Comparison of ENCODE assay signal across 25 cellular contexts in the genomic region with DNA sequence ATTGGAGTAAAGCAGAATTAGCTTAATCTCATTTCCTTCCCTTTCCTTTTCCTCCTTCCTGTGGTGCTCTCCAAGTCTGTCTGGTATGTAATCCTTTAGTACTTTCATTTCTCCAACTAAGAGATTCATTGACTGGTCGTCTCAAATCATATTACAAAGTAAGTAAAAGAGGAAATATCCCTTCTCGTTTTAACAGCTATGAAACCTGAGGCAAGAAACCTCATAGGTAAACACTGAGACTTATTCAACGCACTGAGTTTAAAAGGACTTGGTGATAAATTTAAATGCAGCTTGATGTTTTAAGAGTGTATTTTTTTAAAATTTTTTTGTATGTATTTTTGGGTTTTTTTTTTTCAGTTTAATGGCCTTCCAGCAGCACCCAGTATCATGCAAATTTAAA.
"Had no signal": no experiment of that assay in that cellular context is flagged by ENCODE, and none has a peak within 500 bp of the region (broad histone marks: within the 10 kb centered on the region; RNA-seq: fewer than 3 reads in every experiment).

No MANE protein-coding gene starts in this region.

- H3K4me3 ChIP-seq: right lobe of liver, upper lobe of left lung, vagina had no signal

- H3K27ac ChIP-seq: brain microvascular endothelial cell, neutrophil, right lobe of liver, upper lobe of left lung, vagina had no signal

- H3K27me3 ChIP-seq: brain microvascular endothelial cell, neutrophil, right lobe of liver, upper lobe of left lung, vagina had no signal

- H3K4me1 ChIP-seq: right lobe of liver, upper lobe of left lung, vagina had no signal

- H3K36me3 ChIP-seq: brain microvascular endothelial cell, neutrophil, right lobe of liver, upper lobe of left lung, vagina had no signal

- DNase-seq: activated CD4-positive, alpha-beta T cell treated with anti-CD3 and anti-CD28 coated beads for 1 hour; activated CD4-positive, alpha-beta T cell treated with anti-CD3 and anti-CD28 coated beads, Interleukin-2, amount 50 U/mL, for 1 hour; activated CD8-positive, alpha-beta T cell treated with anti-CD3 and anti-CD28 coated beads for 36 hours; activated gamma-delta T cell treated with Interleukin-2 at 50 U/mL for 16 hours; activated naive CD4-positive, alpha-beta T cell treated with anti-CD3 and anti-CD28 coated beads, Interleukin-2, amount 50 U/mL, for 16 hours; activated T-cell treated with anti-CD3 and anti-CD28 coated beads, Interleukin-2, amount 50 U/mL, for 4 hours; amniotic stem cell; brain microvascular endothelial cell; cortex of kidney; effector memory CD8-positive, alpha-beta T cell; head of caudate nucleus; hippocampal formation; left colon; naive B cell; nephron progenitor cell; right lobe of liver; stimulated activated CD4-positive, alpha-beta T cell treated with anti-CD3 and anti-CD28 coated beads, Interleukin-4, amount 100 ng/mL, for 1 hour; stimulated activated naive CD8-positive, alpha-beta T cell treated with anti-CD3 and anti-CD28 coated beads, Interleukin-15, amount 100 ng/mL, for 72 hours; substantia nigra; upper lobe of left lung had no signal

- ATAC-seq: activated CD8-positive, alpha-beta T cell treated with anti-CD3 and anti-CD28 coated beads for 36 hours; activated T-cell treated with anti-CD3 and anti-CD28 coated beads, Interleukin-2, amount 50 U/mL, for 4 hours; activated T-helper 17 cell treated with anti-CD3 and anti-CD28 coated beads, Interleukin-2, amount 50 U/mL, for 72 hours; effector memory CD8-positive, alpha-beta T cell; left colon; right lobe of liver; stimulated activated effector memory CD8-positive, alpha-beta T cell treated with anti-CD3 and anti-CD28 coated beads, Interleukin-12 subunit alpha, Interleukin-12 subunit beta, amount 100 ng/mL, for 72 hours; stimulated activated naive CD8-positive, alpha-beta T cell treated with anti-CD3 and anti-CD28 coated beads, Interleukin-15, amount 100 ng/mL, for 72 hours; WTC11 had no signal

- H3K9me3 ChIP-seq: neutrophil, right lobe of liver, upper lobe of left lung, vagina had no signal
